ENCODE assay signal across 20 cellular contexts in genomic region chr7:42103020-42103419, GRCh38.
"Had no signal": no experiment of that assay in that cellular context is flagged by ENCODE, and none has a peak within 500 bp of the region (broad histone marks: within the 10 kb centered on the region; RNA-seq: fewer than 3 reads in every experiment).

No MANE protein-coding gene starts in this region.

- H3K4me2 ChIP-seq: smooth muscle cell had no signal

- H3K27me3 ChIP-seq: ovary, right atrium auricular region, right lobe of liver, tibial nerve, vagina had no signal

- H3K36me3 ChIP-seq: ovary, right atrium auricular region, right lobe of liver, tibial nerve, vagina had no signal

- H3K4me1 ChIP-seq: right lobe of liver had no signal

- H3K9me3 ChIP-seq: ovary, right atrium auricular region, right lobe of liver, tibial nerve, vagina had no signal

- H3K27ac ChIP-seq: ovary, right atrium auricular region, right lobe of liver, tibial nerve, vagina had no signal

- DNase-seq: head of caudate nucleus; hypothalamus; islet precursor cell; naive thymus-derived CD4-positive, alpha-beta T cell; ovary; right lobe of liver; stimulated activated CD4-positive, alpha-beta T cell treated with anti-CD3 and anti-CD28 coated beads, Interleukin-1b, Interleukin-23, amount 100 ng/mL, for 48 hours; stimulated activated CD4-positive, alpha-beta T cell treated with anti-CD3 and anti-CD28 coated beads, Interleukin-2, amount 100 ng/mL, for 48 hours; stimulated activated CD4-positive, alpha-beta T cell treated with anti-CD3 and anti-CD28 coated beads, Interleukin-4, amount 100 ng/mL, for 4 hours; stimulated activated CD8-positive, alpha-beta memory T cell treated with anti-CD3 and anti-CD28 coated beads, Interleukin-4, amount 100 ng/mL, for 48 hours; stimulated activated naive CD4-positive, alpha-beta T cell treated with Interleukin-2 at 50 U/mL for 16 hours; stimulated activated naive CD8-positive, alpha-beta T cell treated with anti-CD3 and anti-CD28 coated beads, Interleukin-15, amount 100 ng/mL, for 72 hours; substantia nigra had no signal

- H3K4me3 ChIP-seq: lung, ovary, right atrium auricular region, right lobe of liver, smooth muscle cell, tibial nerve, vagina had no signal

- ATAC-seq: left lobe of liver; naive thymus-derived CD4-positive, alpha-beta T cell; right lobe of liver; stimulated activated memory B cell treated with anti-CD40 and anti-IgM and Interleukin-4, amounts not matched to agents 10 μg/mL and 1 μg/mL and 100 μg/mL, for 72 hours; stimulated activated naive CD8-positive, alpha-beta T cell treated with anti-CD3 and anti-CD28 coated beads, Interleukin-15, amount 100 ng/mL, for 72 hours had no signal
